8 cellular contexts compared by ENCODE assay signal in genomic region chr14:69713127-69713800, GRCh38. TPM values are rescaled to one million over a fixed set of nuclear protein-coding genes. Genes with fewer than 3 reads are reported as not detected.
A peak's percentile ranks its signal among the peaks of the same experiment; 100 is the strongest.
DNase-seq lines count a peak whose midpoint lies in the region; ATAC-seq and TF ChIP-seq lines count a peak whose summit lies in the region.

No MANE protein-coding gene starts in this region.

- H3K4me2 ChIP-seq in mammary epithelial cell (ENCODE audit: insufficient read depth, low read depth, low read length) = peak overlapping the region; percentile 82

- peaks cover 22% of the 10 kb centered on the region for H3K36me3 Mint-ChIP-seq in nephron (ENCODE audit: low read depth)

- peak overlapping the region; percentile 73 for H3K27ac ChIP-seq in mammary epithelial cell (ENCODE audit: insufficient read depth, low read depth, low read length)

- ATAC-seq in HG02610 (IDR thresholded peaks at IDR 0.05; ENCODE audit: unreplicated experiment) (no peak), GM21576 (IDR thresholded peaks at IDR 0.05; ENCODE audit: unreplicated experiment) (no peak)

- H3K4me3 ChIP-seq in mammary epithelial cell (replicated peaks in 1 of 3; ENCODE audit: insufficient read depth in 1 of 3, low read depth in 2 of 3, low read length in 3 of 3) = no peak overlapping the region

- intact Hi-C loops in mammary epithelial cell (cut with micrococcal nuclease) = no loop called here

- no peak overlapping the region for H2AFZ ChIP-seq in mammary epithelial cell (ENCODE audit: low read depth, low read length)

- no peaks in the 10 kb centered on the region for H3K9me3 Mint-ChIP-seq in nephron

- peaks cover 67% of the 10 kb centered on the region for H3K4me1 ChIP-seq in mammary epithelial cell (ENCODE audit: insufficient read depth, low read length)

- dilution Hi-C loops in mammary epithelial cell (cut with HindIII; ENCODE audit: low sequenced_read_pairs) = no loop called here

- H3K27ac Mint-ChIP-seq in nephron = peak overlapping the region; percentile 89 to 97 (median 95)

- peak overlapping the region; percentile 18 for H3K9ac ChIP-seq in mammary epithelial cell (ENCODE audit: insufficient read depth, low read length)

- BruUV-seq in mammary epithelial cell (replicated peaks; lab: Mats Ljungman, UMichigan) = no TSS peak

- in situ Hi-C loops in mammary epithelial cell (cut with MboI; ENCODE audit: low sequenced_read_pairs in 2 of 2) = no loop called here

- peaks cover 77% of the 10 kb centered on the region for H3K4me1 Mint-ChIP-seq in nephron

- H3K27me3 Mint-ChIP-seq in nephron (ENCODE audit: low read depth) = no peaks in the 10 kb centered on the region

- WGBS in mammary epithelial cell (ENCODE audit: low coverage, missing lambda C conversion rate) = 0% methylated on average over 2 of the region's 4 CpGs

- H3K36me3 ChIP-seq in mammary epithelial cell (ENCODE audit: insufficient read depth, low read length) = peaks cover 3% of the 10 kb centered on the region

- TF ChIP-seq CTCF in mammary epithelial cell (conservative IDR thresholded peaks at IDR 0.05 in 1 of 2, IDR thresholded peaks at IDR 0.05 in 1 of 2; ENCODE audit: extremely low read depth in 1 of 2, insufficient read depth in 1 of 2, low read depth in 1 of 2, low read length in 2 of 2) (peak; percentile 22 to 27), nephron (IDR thresholded peaks at IDR 0.05; ENCODE audit: unreplicated experiment in 3 of 3) (no peak)

- CTCF ChIA-PET in mammary epithelial cell (lab: Charles Lee; ENCODE audit: low non-redundant PET) = no interaction called here

- H3K9me3 ChIP-seq in mammary epithelial cell (replicated peaks; ENCODE audit: insufficient read depth, low read length) = no peaks in the 10 kb centered on the region

- DNase-seq in DMS153 treated with DMSO at 0.1 percent for 48 hours (lab: John Stamatoyannopoulos, UW; ENCODE audit: unreplicated experiment) (peak; percentile 79), NCI-H2081 treated with DMSO at 0.1 percent for 48 hours (lab: John Stamatoyannopoulos, UW) (peak; percentile 64), mammary epithelial cell (peak; percentile 88), GM19238 (ENCODE audit: insufficient read length, low spot score) (no peak)
- DNase-seq in stimulated activated CD4-positive, alpha-beta T cell treated with anti-CD3 and anti-CD28 coated beads, Interleukin-12 subunit alpha, Interleukin-12 subunit beta, amount 100 ng/mL, for 4 hours = no peak

- H3K27me3 ChIP-seq in mammary epithelial cell (ENCODE audit: insufficient read depth, low read length) = no peaks in the 10 kb centered on the region

- H4K20me1 ChIP-seq in mammary epithelial cell (ENCODE audit: insufficient read depth, low read length) = no peaks in the 10 kb centered on the region

- peaks cover 12% of the 10 kb centered on the region for H3K79me2 ChIP-seq in mammary epithelial cell (ENCODE audit: insufficient read depth, low read length)

- H3K4me3 Mint-ChIP-seq in nephron = peak overlapping the region; percentile 41 to 66 (median 52)

RNA-seq across cellular contexts. Expression of gene SRSF5, which starts 53.7 kb away (rescaled TPM):
- total RNA-seq in mammary epithelial cell = 100 to 1,000 TPM; 125 to 257 TPM
- 148 TPM for polyA plus RNA-seq in mammary epithelial cell
- 159 TPM for polyA minus RNA-seq in mammary epithelial cell

Comparison
In these comparisons a context has a peak if more than half of its experiments do, and no peak if none do; other contexts are left out.
1. DNase-seq: peak in DMS153 treated with DMSO at 0.1 percent for 48 hours (single experiment), NCI-H2081 treated with DMSO at 0.1 percent for 48 hours (single experiment) and mammary epithelial cell (single experiment); none in stimulated activated CD4-positive, alpha-beta T cell treated with anti-CD3 and anti-CD28 coated beads, Interleukin-12 subunit alpha, Interleukin-12 subunit beta, amount 100 ng/mL, for 4 hours (single experiment) and GM19238 (single experiment).
2. CTCF ChIP-seq: peak in mammary epithelial cell (2 of 2); none in nephron (0 of 3).